2 cellular contexts compared by ENCODE assay signal in genomic region chr4:159105761-159106243, GRCh38.
TF ChIP-seq lines count a peak whose summit lies in the region.

No MANE protein-coding gene starts in this region.

TF ChIP-seq in SK-N-SH, 30 proteins besides CTCF, POLR2A, EP300 and RAD21 (continued from another document):
- TF ChIP-seq MAX (IDR thresholded peaks at IDR 0.05; ENCODE audit: low read depth) (no peak), POLR2AphosphoS5 (IDR thresholded peaks at IDR 0.05; ENCODE audit: low read depth, low read length) (no peak), MXI1 (IDR thresholded peaks at IDR 0.05; ENCODE audit: low read depth, low read length) (no peak), USF1 (IDR thresholded peaks at IDR 0.05; ENCODE audit: borderline replicate concordance, low read depth) (no peak), SMC3 (IDR thresholded peaks at IDR 0.05; ENCODE audit: low read depth, low read length) (no peak), FOXM1 (IDR thresholded peaks at IDR 0.05; ENCODE audit: low read depth) (no peak), REST (IDR thresholded peaks at IDR 0.05; ENCODE audit: low read depth, low read length) (no peak)

TF ChIP-seq in SK-N-SH treated with all-trans-retinoic acid at 6 μM for 48 hours, 23 proteins besides CTCF, POLR2A, EP300 and RAD21 (continued from another document):
- no peak for TF ChIP-seq TSHZ2 (CRISPR knock-in tag; IDR thresholded peaks at IDR 0.05)
- TF ChIP-seq ZFP30 (CRISPR knock-in tag; IDR thresholded peaks at IDR 0.05): no peak
- no peak for TF ChIP-seq ISL1 (CRISPR knock-in tag; IDR thresholded peaks at IDR 0.05)
- TF ChIP-seq ZNF8 (CRISPR knock-in tag; IDR thresholded peaks at IDR 0.05): no peak
- no peak for TF ChIP-seq ESRRG (CRISPR knock-in tag; IDR thresholded peaks at IDR 0.05)
- TF ChIP-seq TCF4 (CRISPR knock-in tag; IDR thresholded peaks at IDR 0.05; ENCODE audit: borderline replicate concordance): no peak
- TF ChIP-seq ZC3H10 (CRISPR knock-in tag; IDR thresholded peaks at IDR 0.05): no peak
- no peak for TF ChIP-seq ZNF565 (CRISPR knock-in tag; conservative IDR thresholded peaks at IDR 0.05; ENCODE audit: low read depth)
- no peak for TF ChIP-seq OSR1 (CRISPR knock-in tag; IDR thresholded peaks at IDR 0.05)
- no peak for TF ChIP-seq PPARA (CRISPR knock-in tag; IDR thresholded peaks at IDR 0.05; ENCODE audit: borderline replicate concordance)
- no peak for TF ChIP-seq CSRNP3 (CRISPR knock-in tag; IDR thresholded peaks at IDR 0.05)
